Comparison of ENCODE assay signal across 8 cellular contexts in genomic region chr7:50595538-50596102, GRCh38. TPM values are rescaled to one million over a fixed set of nuclear protein-coding genes. Genes with fewer than 3 reads are reported as not detected.
DNase-seq lines count a peak whose midpoint lies in the region; ATAC-seq, FAIRE-seq and TF ChIP-seq lines count a peak whose summit lies in the region.

No MANE protein-coding gene starts in this region.

- H3K27ac ChIP-seq in GM12878 (ENCODE audit: control insufficient read depth, insufficient read depth) = no peak overlapping the region
- H3K27ac ChIP-seq in transverse colon = no peak overlapping the region

- CTCF ChIA-PET in GM12878 (lab: Yijun Ruan, JAX) = no interaction called here

- H3K4me2 ChIP-seq in GM12878 (ENCODE audit: control insufficient read depth, insufficient read depth) = no peak overlapping the region

- H3K4me1 ChIP-seq in GM12878 (ENCODE audit: control insufficient read depth, insufficient read depth, low read length) (peaks cover 3% of the 10 kb centered on the region; the same call in 1 of the 2 replicates), transverse colon (no peaks in the 10 kb centered on the region)

- FAIRE-seq in GM12878 (lab: Jason Lieb, UNC) = no peak

- TF ChIP-seq CTCF in GM12878 (IDR thresholded peaks at IDR 0.05 in 2 of 3, conservative IDR thresholded peaks at IDR 0.05 in 1 of 3; ENCODE audit: control insufficient read depth in 2 of 3, extremely low read depth in 1 of 3, insufficient read depth in 1 of 3, low read depth in 3 of 3, low read length in 3 of 3) (peak; percentile 26 to 55 (median 52)), transverse colon (IDR thresholded peaks at IDR 0.05) (peak; percentile 32 to 55 (median 40))

- no peak for TF ChIP-seq EP300 in GM12878 (IDR thresholded peaks at IDR 0.05; ENCODE audit: borderline replicate concordance in 1 of 2, control insufficient read depth in 1 of 2, low read depth in 2 of 2, low read length in 2 of 2)
- TF ChIP-seq EP300 in transverse colon (IDR thresholded peaks at IDR 0.05; ENCODE audit: low read depth) = no peak

- TF ChIP-seq RAD21 in GM12878 (IDR thresholded peaks at IDR 0.05; ENCODE audit: insufficient read depth, low read depth, low read length) = 0 out of 2 replicates have a peak, but pooled peaks have one; percentile 18

- 0% methylated on average over 4 of the region's 4 CpGs for WGBS in GM12878 (ENCODE audit: insufficient coverage, insufficient replicate concordance, low lambda C conversion rate, missing lambda C conversion rate)
- 43 to 59% methylated on average over 4 of the region's 4 CpGs for WGBS in transverse colon (ENCODE audit: low coverage in 1 of 2), 2 donors

- RAD21 ChIA-PET in GM12878 (lab: Charles Lee; ENCODE audit: unreplicated experiment) = no interaction called here

- in situ Hi-C loops in GM12878 (cut with MboI) (no loop called here), transverse colon (cut with MboI; ENCODE audit: low pct_ligation_motif_present in 1 of 4, low pct_unique_long_range_greater_than_20kb in 1 of 4, low sequenced_read_pairs in 3 of 4) (no loop called here)

- BruUV-seq in GM12878 (replicated peaks; lab: Mats Ljungman, UMichigan) = no TSS peak

- H3K9ac ChIP-seq in GM12878 (ENCODE audit: control insufficient read depth, insufficient read depth, low read length) = no peak overlapping the region

- no peaks in the 10 kb centered on the region for H3K79me2 ChIP-seq in GM12878 (ENCODE audit: control insufficient read depth, insufficient read depth, low read length)

- ATAC-seq in GM12878 = peak; percentile 74
- no peak for ATAC-seq in HG03342 (IDR thresholded peaks at IDR 0.05; ENCODE audit: unreplicated experiment)

- no peak overlapping the region for H2AFZ ChIP-seq in GM12878 (ENCODE audit: control insufficient read depth, low read depth, low read length)

- H3K27me3 ChIP-seq in GM12878 (replicated peaks in 1 of 2; ENCODE audit: control insufficient read depth in 2 of 2, insufficient read depth in 2 of 2, low read length in 1 of 2) (peaks cover 3 to 8% of the 10 kb centered on the region in 2 experiments), transverse colon (no peaks in the 10 kb centered on the region)

- SMC1A ChIA-PET in GM12878 (lab: Charles Lee; ENCODE audit: uncharacterized antibody, unreplicated experiment) = no interaction called here

- intact Hi-C loops in GM12878 (cut with micrococcal nuclease; ENCODE audit: unreplicated experiment) (no loop called here), transverse colon (cut with DNase I; ENCODE audit: low total_unique reads) (no loop called here)

- H3K9me3 ChIP-seq in GM12878 (replicated peaks; ENCODE audit: control insufficient read depth, insufficient read depth, low read length) = no peaks in the 10 kb centered on the region; the same call in 2 of the 3 replicates
- H3K9me3 ChIP-seq in transverse colon = no peaks in the 10 kb centered on the region

- DNase-seq in NCI-H2196 (lab: John Stamatoyannopoulos, UW; ENCODE audit: unreplicated experiment) (peak; percentile 6), NCI-H2196 treated with DMSO at 0.1 percent for 48 hours (lab: John Stamatoyannopoulos, UW; ENCODE audit: unreplicated experiment) (no peak), H4 (ENCODE audit: low spot score) (peak; percentile 81), NCI-H1436 treated with DMSO at 0.1 percent for 48 hours (lab: John Stamatoyannopoulos, UW) (peak; percentile 15), GM12878 (ENCODE audit: low read depth, low spot score) (no peak), iPS-NIHi7 (ENCODE audit: extremely low spot score) (peak; percentile 55), transverse colon (no peak)

- TF ChIP-seq POLR2A in GM12878 (IDR thresholded peaks at IDR 0.05; ENCODE audit: low read depth, low read length) (no peak), transverse colon (IDR thresholded peaks at IDR 0.05) (no peak)

- H3K36me3 ChIP-seq in GM12878 (ENCODE audit: control insufficient read depth in 2 of 2, insufficient read depth in 2 of 2, low read length in 1 of 2) = no peaks in the 10 kb centered on the region
- H3K36me3 ChIP-seq in transverse colon = no peaks in the 10 kb centered on the region

- POLR2A ChIA-PET in GM12878 (lab: Charles Lee) = no interaction called here

- no peak overlapping the region for H3K4me3 ChIP-seq in GM12878
- no peak overlapping the region for H3K4me3 ChIP-seq in transverse colon

- H4K20me1 ChIP-seq in GM12878 (ENCODE audit: control insufficient read depth, insufficient read depth) = no peaks in the 10 kb centered on the region; the same call in 1 of the 2 replicates

TF ChIP-seq in GM12878, 131 proteins besides CTCF, POLR2A, EP300 and RAD21 (continues in another document):
- no peak for TF ChIP-seq LARP7 (IDR thresholded peaks at IDR 0.05)
- TF ChIP-seq, protein P1, sequence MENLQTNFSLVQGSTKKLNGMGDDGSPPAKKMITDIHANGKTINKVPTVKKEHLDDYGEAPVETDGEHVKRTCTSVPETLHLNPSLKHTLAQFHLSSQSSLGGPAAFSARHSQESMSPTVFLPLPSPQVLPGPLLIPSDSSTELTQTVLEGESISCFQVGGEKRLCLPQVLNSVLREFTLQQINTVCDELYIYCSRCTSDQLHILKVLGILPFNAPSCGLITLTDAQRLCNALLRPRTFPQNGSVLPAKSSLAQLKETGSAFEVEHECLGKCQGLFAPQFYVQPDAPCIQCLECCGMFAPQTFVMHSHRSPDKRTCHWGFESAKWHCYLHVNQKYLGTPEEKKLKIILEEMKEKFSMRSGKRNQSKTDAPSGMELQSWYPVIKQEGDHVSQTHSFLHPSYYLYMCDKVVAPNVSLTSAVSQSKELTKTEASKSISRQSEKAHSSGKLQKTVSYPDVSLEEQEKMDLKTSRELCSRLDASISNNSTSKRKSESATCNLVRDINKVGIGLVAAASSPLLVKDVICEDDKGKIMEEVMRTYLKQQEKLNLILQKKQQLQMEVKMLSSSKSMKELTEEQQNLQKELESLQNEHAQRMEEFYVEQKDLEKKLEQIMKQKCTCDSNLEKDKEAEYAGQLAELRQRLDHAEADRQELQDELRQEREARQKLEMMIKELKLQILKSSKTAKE (IDR thresholded peaks at IDR 0.05; ENCODE audit: low read depth, poor library complexity, severe bottlenecking) = no peak
- no peak for TF ChIP-seq CEBPZ (IDR thresholded peaks at IDR 0.05; ENCODE audit: low read depth, low read length)
- no peak for TF ChIP-seq SMC3 (IDR thresholded peaks at IDR 0.05; ENCODE audit: borderline replicate concordance, low read length)
- no peak for TF ChIP-seq FOS (IDR thresholded peaks at IDR 0.05; ENCODE audit: borderline replicate concordance, extremely low read depth, insufficient read length)
- TF ChIP-seq MTA2 (IDR thresholded peaks at IDR 0.05; ENCODE audit: low read depth) = no peak
- no peak for TF ChIP-seq CHD4 (IDR thresholded peaks at IDR 0.05)
- no peak for TF ChIP-seq MEF2A (IDR thresholded peaks at IDR 0.05; ENCODE audit: insufficient read depth, low read depth, low read length)
- no peak for TF ChIP-seq NRF1 (conservative IDR thresholded peaks at IDR 0.05; ENCODE audit: low read depth, low read length)
- no peak for TF ChIP-seq ZNF217 (IDR thresholded peaks at IDR 0.05)
- no peak for TF ChIP-seq PAX8 (IDR thresholded peaks at IDR 0.05)
- TF ChIP-seq NFXL1 (IDR thresholded peaks at IDR 0.05; ENCODE audit: borderline replicate concordance) = no peak
- no peak for TF ChIP-seq POLR2AphosphoS5 (IDR thresholded peaks at IDR 0.05; ENCODE audit: low read length)
- TF ChIP-seq ESRRA (IDR thresholded peaks at IDR 0.05; ENCODE audit: low read length) = no peak

RNA-seq across cellular contexts. Expression of gene DDC, which starts 30.4 kb away (rescaled TPM):
- not detected in 2 replicates for total RNA-seq in H4 (2014; rRNA removed; shearing (Covaris generic))
- total RNA-seq in GM12878 (2013; cell fraction: nucleolus; rRNA removed) = not detected in 2 replicates
- total RNA-seq in GM12878 (2014; rRNA removed) (not detected in 2 replicates), GM12878 (2014; rRNA removed; fragmentation: Illumina TruSeq; extraction: Trizol) (not detected in 2 replicates), GM12878 (2021) (not detected in 2 replicates), transverse colon (10 to 100 TPM; 16.1 to 71.3 (median 42.5) TPM)
- polyA plus RNA-seq in GM12878 (2011; ENCODE audit: low read depth) = not detected
- polyA plus RNA-seq in GM12878 (2011; rRNA removed) (not detected in 2 replicates), GM12878 (2014; fragmentation: Illumina TruSeq; extraction: Trizol) (not detected in 2 replicates), GM12878 (2014; fragmentation: Nextera tagmentation; extraction: Ambion mirVana) (not detected), GM12878 (2014; rRNA removed) (not detected in 2 replicates), GM12878 (2016; fragmentation: Nextera tagmentation; extraction: Ambion mirVana) (not detected)
- polyA plus RNA-seq in GM12878 (2011; cell fraction: cytosol; rRNA removed) = not detected in 2 replicates
- polyA plus RNA-seq in GM12878 (2011; cell fraction: nucleus; rRNA removed) = not detected in 2 replicates
- polyA plus RNA-seq in GM12878 (2012) = not detected in 2 replicates
- not detected in 2 replicates for polyA minus RNA-seq in GM12878 (2011; rRNA and poly(A)+ RNA removed)
- polyA minus RNA-seq in GM12878 (2011; cell fraction: cytosol; rRNA and poly(A)+ RNA removed) = not detected in 2 replicates
- polyA minus RNA-seq in GM12878 (2011; cell fraction: nucleus; rRNA and poly(A)+ RNA removed) = not detected in 2 replicates

Comparison
In these comparisons a context has a peak if more than half of its experiments do, and no peak if none do; other contexts are left out.
1. DNase-seq: peak in NCI-H2196 (single experiment), H4 (single experiment), NCI-H1436 treated with DMSO at 0.1 percent for 48 hours (single experiment) and iPS-NIHi7 (single experiment); none in NCI-H2196 treated with DMSO at 0.1 percent for 48 hours (single experiment), GM12878 (single experiment) and transverse colon (single experiment).
2. RNA of gene DDC, which starts 30.4 kb away (total RNA-seq): 16.1 to 71.3 TPM in transverse colon; not detected in H4 and not detected in GM12878; every median in the first group is over 10 times any median in the second.